8 cellular contexts compared by ENCODE assay signal in the genomic region with DNA sequence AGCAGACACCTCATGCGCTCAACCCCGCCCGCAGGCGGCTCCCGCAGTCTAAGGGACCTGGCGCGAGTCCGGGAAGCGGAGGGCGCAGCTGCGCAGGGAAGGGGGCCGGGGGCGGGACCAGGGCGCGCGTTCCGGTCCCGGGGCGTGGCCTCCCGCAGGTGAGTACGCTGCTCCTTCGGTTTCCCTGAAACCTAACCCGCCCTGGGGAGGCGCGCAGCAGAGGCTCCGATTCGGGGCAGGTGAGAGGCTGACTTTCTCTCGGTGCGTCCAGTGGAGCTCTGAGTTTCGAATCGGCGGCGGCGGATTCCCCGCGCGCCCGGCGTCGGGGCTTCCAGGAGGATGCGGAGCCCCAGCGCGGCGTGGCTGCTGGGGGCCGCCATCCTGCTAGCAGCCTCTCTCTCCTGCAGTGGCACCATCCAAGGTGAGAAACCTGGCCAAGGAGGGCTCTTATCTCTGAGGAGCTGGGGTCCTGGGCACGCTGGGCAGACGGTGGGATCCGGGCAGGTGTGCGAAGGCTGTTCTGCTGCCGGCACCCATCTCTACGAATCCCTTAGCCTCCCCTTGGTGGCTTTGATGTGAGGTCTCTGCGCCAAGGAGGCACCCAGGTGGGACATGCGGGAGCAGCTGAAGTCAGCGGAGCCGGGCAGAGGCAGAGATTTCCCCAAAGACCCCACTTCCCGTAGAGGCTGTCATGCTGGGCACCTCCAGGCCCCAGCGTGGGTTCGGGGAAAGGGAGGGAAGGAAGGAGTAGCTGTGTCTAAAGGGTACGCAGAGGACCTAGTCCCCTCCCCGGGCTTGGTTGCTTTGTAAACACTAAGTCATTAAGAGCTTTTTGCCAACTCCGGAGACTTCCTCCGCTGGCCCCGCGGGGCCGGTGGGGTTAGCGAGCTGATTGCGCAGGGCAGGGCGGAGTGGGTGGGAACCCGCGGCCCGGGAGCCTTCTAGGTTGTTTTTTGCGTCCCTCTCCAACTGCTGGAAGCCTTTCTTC. TPM values are rescaled to one million over a fixed set of nuclear protein-coding genes. Genes with fewer than 3 reads are reported as not detected.
A peak's percentile ranks its signal among the peaks of the same experiment; 100 is the strongest.
DNase-seq lines count a peak whose midpoint lies in the region; ATAC-seq and TF ChIP-seq lines count a peak whose summit lies in the region.

A gene with protein sequence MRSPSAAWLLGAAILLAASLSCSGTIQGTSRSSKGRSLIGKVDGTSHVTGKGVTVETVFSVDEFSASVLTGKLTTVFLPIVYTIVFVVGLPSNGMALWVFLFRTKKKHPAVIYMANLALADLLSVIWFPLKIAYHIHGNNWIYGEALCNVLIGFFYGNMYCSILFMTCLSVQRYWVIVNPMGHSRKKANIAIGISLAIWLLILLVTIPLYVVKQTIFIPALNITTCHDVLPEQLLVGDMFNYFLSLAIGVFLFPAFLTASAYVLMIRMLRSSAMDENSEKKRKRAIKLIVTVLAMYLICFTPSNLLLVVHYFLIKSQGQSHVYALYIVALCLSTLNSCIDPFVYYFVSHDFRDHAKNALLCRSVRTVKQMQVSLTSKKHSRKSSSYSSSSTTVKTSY (plus strand): TSS at position 187 of the 988 bp plus-strand sequence. CDS start 153 bp downstream, at position 340.

- H3K4me3 ChIP-seq in Loucy (ENCODE audit: low read length, poor library complexity, severe bottlenecking) (peak within 1 kb of the TSS; percentile 76), smooth muscle cell (peak within 1 kb of the TSS; percentile 70)

- H3K4me2 ChIP-seq in Loucy (ENCODE audit: low read depth, low read length, poor library complexity, severe bottlenecking) (peak within 1 kb of the TSS; percentile 99), smooth muscle cell (peak within 1 kb of the TSS; percentile 91)

- TF ChIP-seq CTCF in Loucy (conservative IDR thresholded peaks at IDR 0.05; ENCODE audit: low read length) (no peak), WTC11 (IDR thresholded peaks at IDR 0.05) (no peak), smooth muscle cell (IDR thresholded peaks at IDR 0.05; ENCODE audit: borderline replicate concordance, insufficient read depth, poor library complexity, severe bottlenecking) (no peak)

- ATAC-seq in WTC11, result peak; percentile 88
- peak; percentile 55 for ATAC-seq in central memory CD8-positive, alpha-beta T cell (replicated peaks; ENCODE audit: extremely low read depth, poor library complexity, severe bottlenecking)
- no peak for ATAC-seq in HG02938 (IDR thresholded peaks at IDR 0.05; ENCODE audit: unreplicated experiment)

- CTCF ChIA-PET in WTC11 (lab: Charles Lee), result interaction anchor here (1.0 to 3.1 kb wide), 6 partner anchors 12 to 416 kb away, joined by 3 to 27 read pairs (median 6); a partner anchor contains a TSS

- H4K20me1 ChIP-seq in Loucy (ENCODE audit: insufficient read depth, low read length, poor library complexity, severe bottlenecking) (no peaks in the 10 kb centered on the region), smooth muscle cell (ENCODE audit: low read depth) (peaks cover 12% of the 10 kb centered on the region)

- H3K9me3 ChIP-seq in Loucy (ENCODE audit: insufficient read depth, low read depth, low read length), result no peaks in the 10 kb centered on the region
- H3K9me3 ChIP-seq in smooth muscle cell (replicated peaks; ENCODE audit: low read depth), result no peaks in the 10 kb centered on the region

- peak within 1 kb of the TSS; percentile 63 for H3K27ac ChIP-seq in smooth muscle cell (ENCODE audit: low read depth)

- H3K36me3 Mint-ChIP-seq in WTC11, result peaks cover 10% of the 10 kb centered on the region
- peaks cover 2% of the 10 kb centered on the region for H3K36me3 Mint-ChIP-seq in central memory CD8-positive, alpha-beta T cell (ENCODE audit: insufficient read depth)

- peak within 1 kb of the TSS; percentile 99 for H3K27ac Mint-ChIP-seq in WTC11
- H3K27ac Mint-ChIP-seq in central memory CD8-positive, alpha-beta T cell (ENCODE audit: low read depth), result no peak within 1 kb of the TSS

- H3K9me2 ChIP-seq in Loucy (replicated peaks; ENCODE audit: low read depth, low read length), result no peaks in the 10 kb centered on the region

- H3K9ac ChIP-seq in Loucy (ENCODE audit: low read depth, low read length, poor library complexity, severe bottlenecking), result peak within 1 kb of the TSS; percentile 38
- peak within 1 kb of the TSS; percentile 75 for H3K9ac ChIP-seq in smooth muscle cell (ENCODE audit: low read depth)

- DNase-seq in AG20443 (ENCODE audit: low spot score) (peak; percentile 76), WTC11 (ENCODE audit: low spot score) (peak; percentile 95), islet precursor cell (peak; percentile 99), smooth muscle cell (lab: John Stamatoyannopoulos, UW; ENCODE audit: unreplicated experiment) (peak; percentile 15), NCI-H446 (lab: John Stamatoyannopoulos, UW) (no peak)
- DNase-seq in central memory CD8-positive, alpha-beta T cell (ENCODE audit: low spot score in 2 of 2), result peak in 1 of 2 donors; percentile 13

- peaks cover 4% of the 10 kb centered on the region for H3K4me1 ChIP-seq in Loucy (ENCODE audit: insufficient read depth, low read length, poor library complexity, severe bottlenecking)
- peaks cover 14% of the 10 kb centered on the region for H3K4me1 ChIP-seq in smooth muscle cell (ENCODE audit: low read depth)

- H3F3A ChIP-seq in Loucy (ENCODE audit: low read depth) (no peaks in the 10 kb centered on the region), smooth muscle cell (ENCODE audit: low read depth) (peaks cover 34% of the 10 kb centered on the region)

- POLR2A ChIA-PET in WTC11 (lab: Charles Lee), result interaction anchor here (0.6 to 4.0 kb wide), 9 partner anchors 11 to 349 kb away, joined by 3 to 73 read pairs (median 3); a partner anchor contains a TSS

- no peaks in the 10 kb centered on the region for H3K9me3 Mint-ChIP-seq in WTC11
- no peaks in the 10 kb centered on the region for H3K9me3 Mint-ChIP-seq in central memory CD8-positive, alpha-beta T cell

- H3K4me1 Mint-ChIP-seq in WTC11, result peaks cover 24% of the 10 kb centered on the region
- peaks cover 8% of the 10 kb centered on the region for H3K4me1 Mint-ChIP-seq in central memory CD8-positive, alpha-beta T cell

- WGBS in smooth muscle cell (ENCODE audit: low lambda C conversion rate), result under 1% methylated on average over 67 of the region's 72 CpGs

- H3K36me3 ChIP-seq in Loucy (ENCODE audit: insufficient read depth, low read length) (no peaks in the 10 kb centered on the region), smooth muscle cell (ENCODE audit: low read depth) (no peaks in the 10 kb centered on the region)

- peak within 1 kb of the TSS; percentile 91 for H3K4me3 Mint-ChIP-seq in WTC11
- peak within 1 kb of the TSS; percentile 71 for H3K4me3 Mint-ChIP-seq in central memory CD8-positive, alpha-beta T cell

- H2AFZ ChIP-seq in Loucy (ENCODE audit: low read length) (peak within 1 kb of the TSS; percentile 97), smooth muscle cell (ENCODE audit: low read depth) (peak within 1 kb of the TSS; percentile 61)

- H3K27me3 Mint-ChIP-seq in WTC11 (ENCODE audit: low read depth), result peaks cover 16% of the 10 kb centered on the region
- peaks cover 70% of the 10 kb centered on the region for H3K27me3 Mint-ChIP-seq in central memory CD8-positive, alpha-beta T cell

- H3K79me2 ChIP-seq in Loucy (ENCODE audit: insufficient read depth, low read length), result no peaks in the 10 kb centered on the region
- H3K79me2 ChIP-seq in smooth muscle cell (ENCODE audit: low read depth), result peaks cover 49% of the 10 kb centered on the region

- peaks cover 6% of the 10 kb centered on the region for H3K27me3 ChIP-seq in Loucy (ENCODE audit: insufficient read depth, low read length, poor library complexity, severe bottlenecking)
- H3K27me3 ChIP-seq in smooth muscle cell (ENCODE audit: low read depth), result no peaks in the 10 kb centered on the region

TF ChIP-seq in WTC11, 78 proteins besides CTCF, POLR2A, EP300 and RAD21 (continues in another document):
- peak; percentile 87 for TF ChIP-seq ZNF423 (CRISPR knock-in tag; IDR thresholded peaks at IDR 0.05)
- TF ChIP-seq, protein P1, sequence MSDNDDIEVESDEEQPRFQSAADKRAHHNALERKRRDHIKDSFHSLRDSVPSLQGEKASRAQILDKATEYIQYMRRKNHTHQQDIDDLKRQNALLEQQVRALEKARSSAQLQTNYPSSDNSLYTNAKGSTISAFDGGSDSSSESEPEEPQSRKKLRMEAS (CRISPR knock-in tag; IDR thresholded peaks at IDR 0.05), result peak; percentile 73
- TF ChIP-seq, protein P2, sequence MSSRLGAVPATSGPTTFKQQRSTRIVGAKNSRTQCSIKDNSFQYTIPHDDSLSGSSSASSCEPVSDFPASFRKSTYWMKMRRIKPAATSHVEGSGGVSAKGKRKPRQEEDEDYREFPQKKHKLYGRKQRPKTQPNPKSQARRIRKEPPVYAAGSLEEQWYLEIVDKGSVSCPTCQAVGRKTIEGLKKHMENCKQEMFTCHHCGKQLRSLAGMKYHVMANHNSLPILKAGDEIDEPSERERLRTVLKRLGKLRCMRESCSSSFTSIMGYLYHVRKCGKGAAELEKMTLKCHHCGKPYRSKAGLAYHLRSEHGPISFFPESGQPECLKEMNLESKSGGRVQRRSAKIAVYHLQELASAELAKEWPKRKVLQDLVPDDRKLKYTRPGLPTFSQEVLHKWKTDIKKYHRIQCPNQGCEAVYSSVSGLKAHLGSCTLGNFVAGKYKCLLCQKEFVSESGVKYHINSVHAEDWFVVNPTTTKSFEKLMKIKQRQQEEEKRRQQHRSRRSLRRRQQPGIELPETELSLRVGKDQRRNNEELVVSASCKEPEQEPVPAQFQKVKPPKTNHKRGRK (CRISPR knock-in tag; IDR thresholded peaks at IDR 0.05; ENCODE audit: borderline replicate concordance), result no peak
- TF ChIP-seq ZNF138 (CRISPR knock-in tag; conservative IDR thresholded peaks at IDR 0.05), result no peak
- peak; percentile 39; the same call in 1 of the 2 replicates for TF ChIP-seq NFE2L1 (CRISPR knock-in tag; IDR thresholded peaks at IDR 0.05)
- peak; percentile 78 for TF ChIP-seq SP1 (CRISPR knock-in tag; conservative IDR thresholded peaks at IDR 0.05)
- TF ChIP-seq, protein P3, sequence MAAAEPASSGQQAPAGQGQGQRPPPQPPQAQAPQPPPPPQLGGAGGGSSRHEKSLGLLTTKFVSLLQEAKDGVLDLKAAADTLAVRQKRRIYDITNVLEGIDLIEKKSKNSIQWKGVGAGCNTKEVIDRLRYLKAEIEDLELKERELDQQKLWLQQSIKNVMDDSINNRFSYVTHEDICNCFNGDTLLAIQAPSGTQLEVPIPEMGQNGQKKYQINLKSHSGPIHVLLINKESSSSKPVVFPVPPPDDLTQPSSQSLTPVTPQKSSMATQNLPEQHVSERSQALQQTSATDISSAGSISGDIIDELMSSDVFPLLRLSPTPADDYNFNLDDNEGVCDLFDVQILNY (CRISPR knock-in tag; IDR thresholded peaks at IDR 0.05), result peak; percentile 67; the same call in 1 of the 2 replicates
- peak; percentile 27; the same call in 1 of the 2 replicates for TF ChIP-seq TEAD1 (CRISPR knock-in tag; IDR thresholded peaks at IDR 0.05)

RNA-seq across cellular contexts. Expression of the gene that starts here (rescaled TPM):
- total RNA-seq in WTC11 (2021) (37.3 to 38.9 TPM (median 37.5 TPM) in 3 replicates), smooth muscle cell (76.4 and 88.3 TPM in 2 replicates)
- 42.6 and 53.8 TPM in 2 replicates for polyA plus RNA-seq in smooth muscle cell

Comparison
In these comparisons a context has a peak if more than half of its experiments do, and no peak if none do; other contexts are left out.
1. DNase-seq: peak in AG20443 (single experiment), WTC11 (single experiment), islet precursor cell (single experiment) and smooth muscle cell (single experiment); none in NCI-H446 (0 of 2).